24 cellular contexts compared by ENCODE assay signal in genomic region chr4:81442479-81443085, GRCh38. TPM values are rescaled to one million over a fixed set of nuclear protein-coding genes. Genes with fewer than 3 reads are reported as not detected.
"Had no signal": no experiment of that assay in that cellular context is flagged by ENCODE, and none has a peak within 500 bp of the region (broad histone marks: within the 10 kb centered on the region; RNA-seq: fewer than 3 reads in every experiment).

No MANE protein-coding gene starts in this region.

- H3K36me3 ChIP-seq: SJSA1 had no signal

- H3K9me3 ChIP-seq: SJSA1 had no signal

- H3K27me3 ChIP-seq: SJSA1 had no signal

- FAIRE-seq: HTR-8/SVneo, RCC 7860 had no signal

- H3K27ac ChIP-seq: HL-60, KMS-11, SJSA1, SK-N-MC had no signal

- H3K4me2 ChIP-seq: KMS-11 had no signal

- H3K4me1 ChIP-seq: SJSA1 had no signal

- H3K4me3 ChIP-seq: SJSA1, SK-N-MC had no signal

- H3K9ac ChIP-seq: KMS-11 had no signal

- DNase-seq: Kasumi-1, MM.1S, NCI-H1048, NCI-H1105 treated with DMSO at 0.1 percent for 48 hours, NCI-H1417 treated with DMSO at 0.1 percent for 48 hours, NCI-H146, NCI-H1694 treated with DMSO at 0.1 percent for 48 hours, NCI-H1930, NCI-H2081, NCI-H2107, NCI-H2171 treated with DMSO at 0.1 percent for 48 hours, NCI-H345, NCI-H446 treated with DMSO at 0.1 percent for 48 hours, NCI-H510A treated with DMSO at 0.1 percent for 48 hours, NCI-H526, Right ventricle myocardium superior, RPMI8226, SIG-M5 had no signal

RNA-seq across cellular contexts. Expression of gene RASGEF1B, which starts 29.1 kb away (rescaled TPM):
- total RNA-seq: SJSA1 had no signal
